Comparison of ENCODE assay signal across 10 cellular contexts in genomic region chr2:237616373-237617304, GRCh38. TPM values are rescaled to one million over a fixed set of nuclear protein-coding genes. Genes with fewer than 3 reads are reported as not detected.
A peak's percentile ranks its signal among the peaks of the same experiment; 100 is the strongest.
DNase-seq lines count a peak whose midpoint lies in the region; ATAC-seq, FAIRE-seq and TF ChIP-seq lines count a peak whose summit lies in the region.
"Had no signal": no experiment of that assay in that cellular context is flagged by ENCODE, and none has a peak within 500 bp of the region (broad histone marks: within the 10 kb centered on the region; RNA-seq: fewer than 3 reads in every experiment).

No MANE protein-coding gene starts in this region.

- intact Hi-C loops in GM12878 (cut with micrococcal nuclease; ENCODE audit: unreplicated experiment) = no loop called here
- intact Hi-C loops in HepG2 (cut with micrococcal nuclease; ENCODE audit: unreplicated experiment) = no loop called here

- BruUV-seq in GM12878 (replicated peaks; lab: Mats Ljungman, UMichigan) (no TSS peak), HepG2 (replicated peaks; lab: Mats Ljungman, UMichigan) (no TSS peak)

- peak overlapping the region; percentile 7; the same call in 1 of the 2 replicates for H2AFZ ChIP-seq in GM12878 (ENCODE audit: control insufficient read depth, low read depth, low read length)
- no peak overlapping the region for H2AFZ ChIP-seq in HepG2 (ENCODE audit: low read length)

- H3K4me1 Mint-ChIP-seq in activated naive CD4-positive, alpha-beta T cell treated with anti-CD3 and anti-CD28 coated beads, Interleukin-2, amount 50 U/mL, for 24 hours = peaks cover 32% of the 10 kb centered on the region

- TF ChIP-seq RAD21 in GM12878 (IDR thresholded peaks at IDR 0.05; ENCODE audit: insufficient read depth, low read depth, low read length) (no peak), HepG2 (CRISPR knock-in tag; IDR thresholded peaks at IDR 0.05) (no peak)

- H3K9me3 Mint-ChIP-seq in activated naive CD4-positive, alpha-beta T cell treated with anti-CD3 and anti-CD28 coated beads, Interleukin-2, amount 50 U/mL, for 24 hours = no peaks in the 10 kb centered on the region
- H3K9me3 Mint-ChIP-seq: T-helper 1 cell treated with Interleukin-12 subunit alpha and Interleukin-12 subunit beta and Interleukin-4 antibody, amounts not matched to agents 30 μg/mL and 1 μg/mL, for 36 hours had no signal

- H3K79me2 ChIP-seq in GM12878 (ENCODE audit: control insufficient read depth, insufficient read depth, low read length) (no peaks in the 10 kb centered on the region), HepG2 (ENCODE audit: insufficient read depth, low read length) (no peaks in the 10 kb centered on the region)

- FAIRE-seq in GM12878 (lab: Jason Lieb, UNC) (no peak), HepG2 (lab: Jason Lieb, UNC) (no peak)

- no peak overlapping the region for H3K27ac ChIP-seq in GM12878 (ENCODE audit: control insufficient read depth, insufficient read depth)
- H3K27ac ChIP-seq in HepG2 (ENCODE audit: extremely low read length, insufficient read depth, low read length) = no peak overlapping the region
- peak overlapping the region; percentile 77 to 87 (median 82) for H3K27ac ChIP-seq in upper lobe of left lung

- no peak overlapping the region for H3K4me3 ChIP-seq in GM12878
- H3K4me3 ChIP-seq in HepG2 (replicated peaks in 1 of 3; ENCODE audit: insufficient read depth in 1 of 3, low read depth in 2 of 3, low read length in 3 of 3) = no peak overlapping the region
- no peak overlapping the region for H3K4me3 ChIP-seq in upper lobe of left lung

- TF ChIP-seq EP300 in GM12878 (IDR thresholded peaks at IDR 0.05; ENCODE audit: borderline replicate concordance in 1 of 2, control insufficient read depth in 1 of 2, low read depth in 2 of 2, low read length in 2 of 2) (no peak), HepG2 (IDR thresholded peaks at IDR 0.05; ENCODE audit: low read depth in 2 of 2, low read length in 2 of 2) (no peak), HepG2 (CRISPR knock-in tag; IDR thresholded peaks at IDR 0.05; ENCODE audit: borderline replicate concordance) (no peak), upper lobe of left lung (IDR thresholded peaks at IDR 0.05) (peak in 2 of 4 donors; percentile 58 to 77)

- SMC1A ChIA-PET in GM12878 (lab: Charles Lee; ENCODE audit: uncharacterized antibody, unreplicated experiment) = no interaction called here

- in situ Hi-C loops in GM12878 (cut with MboI) (no loop called here), HepG2 (cut with HindIII; ENCODE audit: extremely low pct_ligation_motif_present, low pct_unique_long_range_greater_than_20kb) (no loop called here), GM13976 (cut with MboI; ENCODE audit: low sequenced_read_pairs, unreplicated experiment) (no loop called here)

- no peak for DNase-seq in activated naive CD4-positive, alpha-beta T cell (lab: John Stamatoyannopoulos, UW)
- DNase-seq in GM12878 (ENCODE audit: low read depth, low spot score) (no peak), HepG2 (ENCODE audit: low spot score) (no peak), upper lobe of left lung (no peak), HEK293T (ENCODE audit: extremely low spot score) (no peak), GM13976 (ENCODE audit: low spot score) (no peak)
- DNase-seq: DND-41 had no signal

- no peaks in the 10 kb centered on the region; the same call in 2 of the 3 replicates for H3K9me3 ChIP-seq in GM12878 (replicated peaks; ENCODE audit: control insufficient read depth, insufficient read depth, low read length)
- H3K9me3 ChIP-seq in HepG2 (ENCODE audit: low read length) = no peaks in the 10 kb centered on the region
- H3K9me3 ChIP-seq in upper lobe of left lung = no peaks in the 10 kb centered on the region

- POLR2A ChIA-PET in GM12878 (lab: Charles Lee) = no interaction called here
- POLR2A ChIA-PET in HepG2 (lab: Yijun Ruan, JAX) = interaction anchor here (1.3 kb wide), 1 partner anchor 53 kb away, joined by 3 read pairs; no protein-coding TSS in a partner anchor
- POLR2A ChIA-PET in HEK293T (lab: Yijun Ruan, JAX) = no interaction called here

- H3K27ac Mint-ChIP-seq in activated naive CD4-positive, alpha-beta T cell treated with anti-CD3 and anti-CD28 coated beads, Interleukin-2, amount 50 U/mL, for 24 hours = no peak overlapping the region
- H3K27ac Mint-ChIP-seq: T-helper 1 cell treated with Interleukin-12 subunit alpha and Interleukin-12 subunit beta and Interleukin-4 antibody, amounts not matched to agents 30 μg/mL and 1 μg/mL, for 36 hours had no signal

- no peaks in the 10 kb centered on the region for H3K27me3 Mint-ChIP-seq in activated naive CD4-positive, alpha-beta T cell treated with anti-CD3 and anti-CD28 coated beads, Interleukin-2, amount 50 U/mL, for 24 hours

- ATAC-seq in GM12878 (no peak), HepG2 (no peak), upper lobe of left lung (ENCODE audit: low FRiP score in 2 of 2) (peak; percentile 37 to 42), GM21381 (IDR thresholded peaks at IDR 0.05; ENCODE audit: unreplicated experiment) (no peak)

- CTCF ChIA-PET in GM12878 (lab: Yijun Ruan, JAX) = interaction anchor here (0.7 to 1.2 kb wide), 3 partner anchors 9 to 483 kb away, joined by 3 to 4 read pairs (median 3); no protein-coding TSS in a partner anchor
- CTCF ChIA-PET in HepG2 (lab: Yijun Ruan, JAX; ENCODE audit: low intra/inter-chr PET ratio, low total read pairs) = no interaction called here
- CTCF ChIA-PET in HEK293T (lab: Yijun Ruan, JAX) = no interaction called here

- TF ChIP-seq CTCF in GM12878 (IDR thresholded peaks at IDR 0.05 in 2 of 3, conservative IDR thresholded peaks at IDR 0.05 in 1 of 3; ENCODE audit: control insufficient read depth in 2 of 3, extremely low read depth in 1 of 3, insufficient read depth in 1 of 3, low read depth in 3 of 3, low read length in 3 of 3) (no peak), HepG2 (CRISPR knock-in tag; IDR thresholded peaks at IDR 0.05) (no peak), upper lobe of left lung (IDR thresholded peaks at IDR 0.05) (no peak), GM13976 (IDR thresholded peaks at IDR 0.05; ENCODE audit: borderline replicate concordance, control extremely low read depth, extremely low read depth, insufficient read depth, missing control alignments) (no peak)

- peak overlapping the region; percentile 70 for H3K4me3 Mint-ChIP-seq in activated naive CD4-positive, alpha-beta T cell treated with anti-CD3 and anti-CD28 coated beads, Interleukin-2, amount 50 U/mL, for 24 hours
- H3K4me3 Mint-ChIP-seq: T-helper 1 cell treated with Interleukin-12 subunit alpha and Interleukin-12 subunit beta and Interleukin-4 antibody, amounts not matched to agents 30 μg/mL and 1 μg/mL, for 36 hours had no signal

- no peak overlapping the region for H3K9ac ChIP-seq in GM12878 (ENCODE audit: control insufficient read depth, insufficient read depth, low read length)
- H3K9ac ChIP-seq in HepG2 (ENCODE audit: insufficient read depth, low read depth, low read length) = no peak overlapping the region

- H3K27me3 ChIP-seq in GM12878 (replicated peaks in 1 of 2; ENCODE audit: control insufficient read depth in 2 of 2, insufficient read depth in 2 of 2, low read length in 1 of 2) (no peaks in the 10 kb centered on the region), HepG2 (ENCODE audit: control insufficient read depth in 1 of 2, insufficient read depth in 2 of 2, low read length in 2 of 2) (peaks cover 0 to 41% of the 10 kb centered on the region in 2 experiments; a peak in 3 of 5 replicates), upper lobe of left lung (no peaks in the 10 kb centered on the region)

- 29% methylated on average over 12 of the region's 12 CpGs for WGBS in GM12878 (ENCODE audit: insufficient coverage, insufficient replicate concordance, low lambda C conversion rate, missing lambda C conversion rate)
- 56% methylated on average over 12 of the region's 12 CpGs for WGBS in HepG2 (ENCODE audit: low lambda C conversion rate)
- WGBS in upper lobe of left lung, 2 donors = 26 to 27% methylated on average over 12 of the region's 12 CpGs

- RAD21 ChIA-PET in GM12878 (lab: Charles Lee; ENCODE audit: unreplicated experiment) = interaction anchor here (0.6 kb wide), 1 partner anchor 260 kb away, joined by 3 read pairs; no protein-coding TSS in a partner anchor

- TF ChIP-seq POLR2A in GM12878 (IDR thresholded peaks at IDR 0.05; ENCODE audit: low read depth, low read length) = no peak
- no peak for TF ChIP-seq POLR2A in HepG2 (IDR thresholded peaks at IDR 0.05; ENCODE audit: insufficient read depth in 1 of 2, low read depth in 2 of 2, low read length in 2 of 2)
- TF ChIP-seq POLR2A in upper lobe of left lung (IDR thresholded peaks at IDR 0.05) = no peak

- H4K20me1 ChIP-seq in GM12878 (ENCODE audit: control insufficient read depth, insufficient read depth) (no peaks in the 10 kb centered on the region; the same call in 1 of the 2 replicates), HepG2 (ENCODE audit: insufficient read depth, low read length) (no peaks in the 10 kb centered on the region)

- H3K36me3 ChIP-seq in GM12878 (ENCODE audit: control insufficient read depth in 2 of 2, insufficient read depth in 2 of 2, low read length in 1 of 2) = no peaks in the 10 kb centered on the region
- H3K36me3 ChIP-seq in HepG2 (replicated peaks in 1 of 2; ENCODE audit: control insufficient read depth in 1 of 2, insufficient read depth in 2 of 2, low read length in 2 of 2) = no peaks in the 10 kb centered on the region
- H3K36me3 ChIP-seq in upper lobe of left lung = no peaks in the 10 kb centered on the region

- H3K4me2 ChIP-seq in GM12878 (ENCODE audit: control insufficient read depth, insufficient read depth) = no peak overlapping the region
- peak overlapping the region; percentile 37; the same call in 1 of the 2 replicates for H3K4me2 ChIP-seq in HepG2 (ENCODE audit: low read depth, low read length)

- H3K4me1 ChIP-seq in GM12878 (ENCODE audit: control insufficient read depth, insufficient read depth, low read length) (peaks cover 3% of the 10 kb centered on the region; the same call in 1 of the 2 replicates), HepG2 (ENCODE audit: insufficient read depth, low read length) (peaks cover 39% of the 10 kb centered on the region), upper lobe of left lung (peaks cover 41 to 53% (median 46%) of the 10 kb centered on the region in 4 donors)

- H3K36me3 Mint-ChIP-seq in activated naive CD4-positive, alpha-beta T cell treated with anti-CD3 and anti-CD28 coated beads, Interleukin-2, amount 50 U/mL, for 24 hours = no peaks in the 10 kb centered on the region

RNA-seq across cellular contexts. Expression of gene LRRFIP1, which starts 10.7 kb away (rescaled TPM):
- total RNA-seq in GM12878 (2013; cell fraction: nucleolus; rRNA removed) = 276 and 277 TPM in 2 replicates
- 53.5 and 53.9 TPM in 2 replicates for total RNA-seq in GM12878 (2014; rRNA removed)
- 77.6 and 83.3 TPM in 2 replicates for total RNA-seq in GM12878 (2014; rRNA removed; fragmentation: Illumina TruSeq; extraction: Trizol)
- total RNA-seq in GM12878 (2021) = 71.5 and 81.6 TPM in 2 replicates
- 42.0 TPM for polyA plus RNA-seq in GM12878 (2011; ENCODE audit: low read depth)
- polyA plus RNA-seq in GM12878 (2011; rRNA removed) = 71.0 and 94.9 TPM in 2 replicates
- polyA plus RNA-seq in GM12878 (2011; cell fraction: cytosol; rRNA removed) = 30.9 and 31.0 TPM in 2 replicates
- polyA plus RNA-seq in GM12878 (2011; cell fraction: nucleus; rRNA removed) = 58.1 and 76.6 TPM in 2 replicates
- polyA plus RNA-seq in GM12878 (2012) = 57.8 and 71.6 TPM in 2 replicates
- 107 and 130 TPM in 2 replicates for polyA plus RNA-seq in GM12878 (2014; fragmentation: Illumina TruSeq; extraction: Trizol)
- polyA plus RNA-seq in GM12878 (2014; fragmentation: Nextera tagmentation; extraction: Ambion mirVana) = 10 to 100 TPM; 36.2 to 36.3 TPM
- polyA plus RNA-seq in GM12878 (2014; rRNA removed) = 60.4 and 70.5 TPM in 2 replicates
- polyA plus RNA-seq in GM12878 (2016; fragmentation: Nextera tagmentation; extraction: Ambion mirVana) = 100 to 1,000 TPM in 1 of 2 experiments, 10 to 100 TPM in 1; 99.2 to 120 TPM
- 64.4 and 88.7 TPM in 2 replicates for polyA minus RNA-seq in GM12878 (2011; rRNA and poly(A)+ RNA removed)
- polyA minus RNA-seq in GM12878 (2011; cell fraction: cytosol; rRNA and poly(A)+ RNA removed) = 23.0 and 28.2 TPM in 2 replicates
- polyA minus RNA-seq in GM12878 (2011; cell fraction: nucleus; rRNA and poly(A)+ RNA removed) = 39.4 and 68.2 TPM in 2 replicates
- total RNA-seq in HepG2 (2016; rRNA removed; fragmentation: Illumina TruSeq; extraction: Trizol) = 15.9 and 22.0 TPM in 2 replicates
- total RNA-seq in HepG2 (2016; cell fraction: cytosol; rRNA removed; fragmentation: Illumina TruSeq; extraction: Trizol; ENCODE audit: low read depth) = 11.0 and 11.2 TPM in 2 replicates
- total RNA-seq in HepG2 (2016; cell fraction: insoluble cytoplasmic fraction; rRNA removed; fragmentation: Illumina TruSeq; extraction: Trizol) = 15.6 and 24.6 TPM in 2 replicates
- 18.1 and 18.4 TPM in 2 replicates for total RNA-seq in HepG2 (2016; cell fraction: membrane; rRNA removed; fragmentation: Illumina TruSeq; extraction: Trizol)
- total RNA-seq in HepG2 (2016; cell fraction: nucleus; rRNA removed; fragmentation: Illumina TruSeq; extraction: Trizol) = 31.0 and 33.7 TPM in 2 replicates
- 31.2 and 40.5 TPM in 2 replicates for polyA plus RNA-seq in HepG2 (2011; rRNA removed)
- polyA plus RNA-seq in HepG2 (2011; cell fraction: cytosol; rRNA removed) = 19.8 and 25.0 TPM in 2 replicates
- polyA plus RNA-seq in HepG2 (2011; cell fraction: nucleus; rRNA removed) = 43.1 TPM in 2 replicates
- 48.6 and 68.2 TPM in 2 replicates for polyA plus RNA-seq in HepG2 (2012)
- polyA plus RNA-seq in HepG2 (2016; cell fraction: cytosol; fragmentation: Illumina TruSeq; extraction: Trizol; ENCODE audit: low read depth) = 5.6 and 6.5 TPM in 2 replicates
- 43.3 and 43.5 TPM in 2 replicates for polyA plus RNA-seq in HepG2 (2016; cell fraction: insoluble cytoplasmic fraction; fragmentation: Illumina TruSeq; extraction: Trizol; ENCODE audit: low read depth)
- 10.6 and 13.6 TPM in 2 replicates for polyA plus RNA-seq in HepG2 (2016; cell fraction: membrane; fragmentation: Illumina TruSeq; extraction: Trizol; ENCODE audit: low read depth)
- polyA plus RNA-seq in HepG2 (2016; cell fraction: nucleus; fragmentation: Illumina TruSeq; extraction: Trizol; ENCODE audit: insufficient read depth, low read depth) = 55.6 and 61.1 TPM in 2 replicates
- polyA minus RNA-seq in HepG2 (2011; rRNA and poly(A)+ RNA removed; ENCODE audit: low replicate concordance) = 26.4 and 35.1 TPM in 2 replicates
- polyA minus RNA-seq in HepG2 (2011; cell fraction: cytosol; rRNA and poly(A)+ RNA removed) = 26.2 and 26.7 TPM in 2 replicates
- polyA minus RNA-seq in HepG2 (2011; cell fraction: nucleus; rRNA and poly(A)+ RNA removed) = 97.5 and 100 TPM in 2 replicates
- 100 to 1,000 TPM; 185 to 291 (median 242) TPM for total RNA-seq in upper lobe of left lung

RNA-seq across cellular contexts. Expression of gene RAB17, which starts 26.1 kb away (rescaled TPM):
- total RNA-seq in GM12878 (2013; cell fraction: nucleolus; rRNA removed) = 39.3 and 39.9 TPM in 2 replicates
- total RNA-seq in GM12878 (2014; rRNA removed) (0.11 and 0.17 TPM in 2 replicates), GM12878 (2014; rRNA removed; fragmentation: Illumina TruSeq; extraction: Trizol) (0.09 and 0.23 TPM in 2 replicates), GM12878 (2021) (1.1 TPM in 2 replicates), HepG2 (2016; rRNA removed; fragmentation: Illumina TruSeq; extraction: Trizol) (68.0 and 70.0 TPM in 2 replicates), upper lobe of left lung (100 to 1,000 TPM in 2 of 6 donors, 10 to 100 TPM in 4; 44.5 to 262 (median 90.6) TPM)
- polyA plus RNA-seq in GM12878 (2011; ENCODE audit: low read depth) = 0.77 TPM
- polyA plus RNA-seq in GM12878 (2011; rRNA removed) (0.42 and 1.2 TPM in 2 replicates), GM12878 (2014; fragmentation: Illumina TruSeq; extraction: Trizol) (0.28 and 0.87 TPM in 2 replicates), GM12878 (2014; fragmentation: Nextera tagmentation; extraction: Ambion mirVana) (under 1 TPM in 1 of 2 experiments, not detected in 1; 0.07 TPM), GM12878 (2014; rRNA removed) (0.56 and 1.4 TPM in 2 replicates), GM12878 (2016; fragmentation: Nextera tagmentation; extraction: Ambion mirVana) (not detected), HepG2 (2011; rRNA removed) (124 and 141 TPM in 2 replicates)
- polyA plus RNA-seq in GM12878 (2011; cell fraction: cytosol; rRNA removed) = 0.70 and 0.79 TPM in 2 replicates
- polyA plus RNA-seq in GM12878 (2011; cell fraction: nucleus; rRNA removed) = 2.4 and 3.8 TPM in 2 replicates
- polyA plus RNA-seq in GM12878 (2012) = 1.1 and 1.6 TPM in 2 replicates
- polyA minus RNA-seq in GM12878 (2011; rRNA and poly(A)+ RNA removed) = 0.88 and 0.98 TPM in 2 replicates
- polyA minus RNA-seq in GM12878 (2011; cell fraction: cytosol; rRNA and poly(A)+ RNA removed) = 0.52 and 1.6 TPM in 2 replicates
- 0.24 and 1.1 TPM in 2 replicates for polyA minus RNA-seq in GM12878 (2011; cell fraction: nucleus; rRNA and poly(A)+ RNA removed)
- 21.0 and 21.9 TPM in 2 replicates for total RNA-seq in HepG2 (2016; cell fraction: cytosol; rRNA removed; fragmentation: Illumina TruSeq; extraction: Trizol; ENCODE audit: low read depth)
- total RNA-seq in HepG2 (2016; cell fraction: insoluble cytoplasmic fraction; rRNA removed; fragmentation: Illumina TruSeq; extraction: Trizol) = 67.8 and 73.3 TPM in 2 replicates
- total RNA-seq in HepG2 (2016; cell fraction: membrane; rRNA removed; fragmentation: Illumina TruSeq; extraction: Trizol) = 42.7 and 50.7 TPM in 2 replicates
- total RNA-seq in HepG2 (2016; cell fraction: nucleus; rRNA removed; fragmentation: Illumina TruSeq; extraction: Trizol) = 51.2 and 64.7 TPM in 2 replicates
- polyA plus RNA-seq in HepG2 (2011; cell fraction: cytosol; rRNA removed) = 66.2 and 82.5 TPM in 2 replicates
- 477 and 514 TPM in 2 replicates for polyA plus RNA-seq in HepG2 (2011; cell fraction: nucleus; rRNA removed)
- 189 and 204 TPM in 2 replicates for polyA plus RNA-seq in HepG2 (2012)
- polyA plus RNA-seq in HepG2 (2016; cell fraction: cytosol; fragmentation: Illumina TruSeq; extraction: Trizol; ENCODE audit: low read depth) = 14.6 and 16.8 TPM in 2 replicates
- polyA plus RNA-seq in HepG2 (2016; cell fraction: insoluble cytoplasmic fraction; fragmentation: Illumina TruSeq; extraction: Trizol; ENCODE audit: low read depth) = 53.0 and 54.7 TPM in 2 replicates
- 27.1 and 29.9 TPM in 2 replicates for polyA plus RNA-seq in HepG2 (2016; cell fraction: membrane; fragmentation: Illumina TruSeq; extraction: Trizol; ENCODE audit: low read depth)
- polyA plus RNA-seq in HepG2 (2016; cell fraction: nucleus; fragmentation: Illumina TruSeq; extraction: Trizol; ENCODE audit: insufficient read depth, low read depth) = 145 and 160 TPM in 2 replicates
- polyA minus RNA-seq in HepG2 (2011; rRNA and poly(A)+ RNA removed; ENCODE audit: low replicate concordance) = 4.6 and 63.9 TPM in 2 replicates
- 23.6 and 25.7 TPM in 2 replicates for polyA minus RNA-seq in HepG2 (2011; cell fraction: cytosol; rRNA and poly(A)+ RNA removed)
- polyA minus RNA-seq in HepG2 (2011; cell fraction: nucleus; rRNA and poly(A)+ RNA removed) = 126 and 135 TPM in 2 replicates

RNA-seq across cellular contexts. Expression of gene PRLH, which starts 50.3 kb away (rescaled TPM):
- total RNA-seq in GM12878 (2013; cell fraction: nucleolus; rRNA removed) = not detected in 2 replicates
- total RNA-seq in GM12878 (2014; rRNA removed) (not detected in 2 replicates), GM12878 (2014; rRNA removed; fragmentation: Illumina TruSeq; extraction: Trizol) (not detected in 2 replicates), GM12878 (2021) (not detected in 2 replicates), HepG2 (2016; rRNA removed; fragmentation: Illumina TruSeq; extraction: Trizol) (not detected in 2 replicates), upper lobe of left lung (not detected)
- not detected for polyA plus RNA-seq in GM12878 (2011; ENCODE audit: low read depth)
- polyA plus RNA-seq in GM12878 (2011; rRNA removed) (not detected in 2 replicates), GM12878 (2014; fragmentation: Illumina TruSeq; extraction: Trizol) (not detected in 2 replicates), GM12878 (2014; fragmentation: Nextera tagmentation; extraction: Ambion mirVana) (not detected), GM12878 (2014; rRNA removed) (not detected in 2 replicates), GM12878 (2016; fragmentation: Nextera tagmentation; extraction: Ambion mirVana) (not detected), HepG2 (2011; rRNA removed) (not detected in 2 replicates)
- polyA plus RNA-seq in GM12878 (2011; cell fraction: cytosol; rRNA removed) = not detected in 2 replicates
- polyA plus RNA-seq in GM12878 (2011; cell fraction: nucleus; rRNA removed) = not detected in 2 replicates
- not detected in 2 replicates for polyA plus RNA-seq in GM12878 (2012)
- polyA minus RNA-seq in GM12878 (2011; rRNA and poly(A)+ RNA removed) = not detected in 2 replicates
- not detected in 2 replicates for polyA minus RNA-seq in GM12878 (2011; cell fraction: cytosol; rRNA and poly(A)+ RNA removed)
- polyA minus RNA-seq in GM12878 (2011; cell fraction: nucleus; rRNA and poly(A)+ RNA removed) = not detected in 2 replicates
- total RNA-seq in HepG2 (2016; cell fraction: cytosol; rRNA removed; fragmentation: Illumina TruSeq; extraction: Trizol; ENCODE audit: low read depth) = not detected in 2 replicates
- not detected in 2 replicates for total RNA-seq in HepG2 (2016; cell fraction: insoluble cytoplasmic fraction; rRNA removed; fragmentation: Illumina TruSeq; extraction: Trizol)
- not detected in 2 replicates for total RNA-seq in HepG2 (2016; cell fraction: membrane; rRNA removed; fragmentation: Illumina TruSeq; extraction: Trizol)
- not detected in 2 replicates for total RNA-seq in HepG2 (2016; cell fraction: nucleus; rRNA removed; fragmentation: Illumina TruSeq; extraction: Trizol)
- not detected in 2 replicates for polyA plus RNA-seq in HepG2 (2011; cell fraction: cytosol; rRNA removed)
- not detected in 2 replicates for polyA plus RNA-seq in HepG2 (2011; cell fraction: nucleus; rRNA removed)
- polyA plus RNA-seq in HepG2 (2012) = not detected in 2 replicates
- not detected in 2 replicates for polyA plus RNA-seq in HepG2 (2016; cell fraction: cytosol; fragmentation: Illumina TruSeq; extraction: Trizol; ENCODE audit: low read depth)
- not detected in 2 replicates for polyA plus RNA-seq in HepG2 (2016; cell fraction: insoluble cytoplasmic fraction; fragmentation: Illumina TruSeq; extraction: Trizol; ENCODE audit: low read depth)
- not detected in 2 replicates for polyA plus RNA-seq in HepG2 (2016; cell fraction: membrane; fragmentation: Illumina TruSeq; extraction: Trizol; ENCODE audit: low read depth)
- not detected in 2 replicates for polyA plus RNA-seq in HepG2 (2016; cell fraction: nucleus; fragmentation: Illumina TruSeq; extraction: Trizol; ENCODE audit: insufficient read depth, low read depth)
- polyA minus RNA-seq in HepG2 (2011; rRNA and poly(A)+ RNA removed; ENCODE audit: low replicate concordance) = not detected in 2 replicates
- polyA minus RNA-seq in HepG2 (2011; cell fraction: cytosol; rRNA and poly(A)+ RNA removed) = not detected in 2 replicates
- not detected in 2 replicates for polyA minus RNA-seq in HepG2 (2011; cell fraction: nucleus; rRNA and poly(A)+ RNA removed)

Comparison
In these comparisons a context has a peak if more than half of its experiments do, and no peak if none do; other contexts are left out.
1. ATAC-seq: peak in upper lobe of left lung (2 of 2); none in GM12878 (single experiment), HepG2 (single experiment) and GM21381 (single experiment).
2. H3K27ac ChIP-seq: peak in upper lobe of left lung (4 of 4); none in GM12878 (single experiment) and HepG2 (single experiment).